Comparison of ENCODE assay signal across 27 cellular contexts in genomic region chr14:103217538-103217937, GRCh38.
"Had no signal": no experiment of that assay in that cellular context is flagged by ENCODE, and none has a peak within 500 bp of the region (broad histone marks: within the 10 kb centered on the region; RNA-seq: fewer than 3 reads in every experiment).

No MANE protein-coding gene starts in this region.

- H3K36me3 Mint-ChIP-seq: memory B cell had no signal

- H3K9me3 Mint-ChIP-seq: dendritic cell treated with granulocyte-macrophage colony-stimulating factor and Interleukin-4, amounts not matched to agents 40 ng/mL and 50 ng/mL, for 4 days; effector memory CD8-positive, alpha-beta T cell; endodermal cell; memory B cell had no signal

- H3K27ac ChIP-seq: epithelial cell of prostate, esophagus squamous epithelium, gastrocnemius medialis, heart right ventricle, left lung, lower lobe of right lung had no signal

- H3K27ac Mint-ChIP-seq: dendritic cell treated with granulocyte-macrophage colony-stimulating factor and Interleukin-4, amounts not matched to agents 40 ng/mL and 50 ng/mL, for 4 days; effector memory CD8-positive, alpha-beta T cell; endodermal cell; memory B cell had no signal

- H3K4me3 Mint-ChIP-seq: dendritic cell treated with granulocyte-macrophage colony-stimulating factor and Interleukin-4, amounts not matched to agents 40 ng/mL and 50 ng/mL, for 4 days; effector memory CD8-positive, alpha-beta T cell; endodermal cell; memory B cell had no signal

- DNase-seq: cortex of kidney; effector CD8-positive, alpha-beta T cell; effector memory CD8-positive, alpha-beta T cell; endodermal cell; erythroblast; esophagus squamous epithelium; foreskin fibroblast; foreskin melanocyte; gastrocnemius medialis; glutamatergic neuron; head of caudate nucleus; heart right ventricle; hippocampal formation; left cardiac atrium; left lung; left ventricle myocardium superior; lower lobe of right lung; mesendoderm; midbrain had no signal

- H3K9me3 ChIP-seq: esophagus squamous epithelium, gastrocnemius medialis, lower lobe of right lung had no signal

- H3K4me3 ChIP-seq: esophagus squamous epithelium, gastrocnemius medialis, heart right ventricle, left lung, lower lobe of right lung had no signal

- ATAC-seq: effector memory CD8-positive, alpha-beta T cell; esophagus mucosa; gastrocnemius medialis; left cardiac atrium; left lung; left ventricle myocardium superior; lower lobe of right lung had no signal

- H3K36me3 ChIP-seq: esophagus squamous epithelium, gastrocnemius medialis, heart right ventricle, left lung, lower lobe of right lung had no signal

- FAIRE-seq: colon, endometrium, islet of Langerhans, keratinocyte had no signal

- H3K4me1 Mint-ChIP-seq: memory B cell had no signal
